In the genomic region with DNA sequence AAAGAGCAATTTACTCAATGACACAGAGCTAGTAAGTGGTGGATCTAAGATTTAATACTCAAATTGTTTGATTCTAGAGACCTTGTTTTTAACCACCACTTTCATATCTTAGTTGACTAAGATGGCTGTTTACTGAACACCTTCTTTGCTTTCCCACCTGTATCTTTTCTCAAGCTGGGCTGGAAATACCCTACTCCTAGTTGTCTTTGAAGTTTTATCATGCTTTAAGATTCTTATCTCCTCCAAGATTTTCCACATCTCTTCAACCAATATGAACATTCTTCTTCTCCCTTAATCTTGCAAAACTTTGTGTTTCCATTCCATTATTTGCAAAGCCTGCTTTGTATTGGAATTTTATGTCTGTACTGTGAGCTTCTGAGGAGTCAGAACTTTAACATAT, we compare ENCODE assay signal across 27 cellular contexts.
"Had no signal": no experiment of that assay in that cellular context is flagged by ENCODE, and none has a peak within 500 bp of the region (broad histone marks: within the 10 kb centered on the region; RNA-seq: fewer than 3 reads in every experiment).

No MANE protein-coding gene starts in this region.

- H3K27me3 Mint-ChIP-seq: activated B cell treated with CpG ODN at 0.5 μM for 24 hours; activated CD4-positive, alpha-beta memory T cell treated with anti-CD3 and anti-CD28 coated beads, Interleukin-2, amount 10 ng/mL, durations not matched to agents 7 days and 5 days; activated CD8-positive, alpha-beta memory T cell treated with anti-CD3 and anti-CD28 coated beads, Interleukin-2, amount 10 ng/mL, durations not matched to agents 7 days and 5 days; activated naive CD4-positive, alpha-beta T cell treated with anti-CD3 and anti-CD28 coated beads, Interleukin-2, amount 10 ng/mL, durations not matched to agents 7 days and 5 days; activated naive CD8-positive, alpha-beta T cell treated with anti-CD3 and anti-CD28 coated beads, Interleukin-2, amount 50 U/mL, for 24 hours had no signal

- H3K36me3 ChIP-seq: brain microvascular endothelial cell had no signal

- H3K27ac ChIP-seq: brain microvascular endothelial cell, VCaP had no signal

- H3K9me3 Mint-ChIP-seq: activated B cell treated with CpG ODN at 0.5 μM for 24 hours; activated CD4-positive, alpha-beta memory T cell treated with anti-CD3 and anti-CD28 coated beads, Interleukin-2, amount 10 ng/mL, durations not matched to agents 7 days and 5 days; activated naive CD4-positive, alpha-beta T cell treated with anti-CD3 and anti-CD28 coated beads, Interleukin-2, amount 10 ng/mL, durations not matched to agents 7 days and 5 days had no signal

- DNase-seq: activated B cell treated with CpG ODN at 0.5 μM for 24 hours; activated CD4-positive, alpha-beta memory T cell treated with anti-CD3 and anti-CD28 coated beads, Interleukin-2, amount 10 ng/mL, durations not matched to agents 7 days and 5 days; activated CD4-positive, alpha-beta T cell treated with anti-CD3 and anti-CD28 coated beads for 4 hours; activated CD4-positive, CD25-positive, alpha-beta regulatory T cell treated with anti-CD3 and anti-CD28 coated beads, Interleukin-2, amount 50 U/mL, for 72 hours; activated CD8-positive, alpha-beta memory T cell treated with anti-CD3 and anti-CD28 coated beads for 24 hours; activated CD8-positive, alpha-beta memory T cell treated with anti-CD3 and anti-CD28 coated beads, Interleukin-2, amount 10 ng/mL, durations not matched to agents 7 days and 5 days; activated CD8-positive, alpha-beta memory T cell treated with anti-CD3 and anti-CD28 coated beads, Interleukin-2, amount 50 U/mL, for 48 hours; activated effector memory CD4-positive, alpha-beta T cell treated with Interleukin-2 at 50 U/mL for 16 hours; activated naive CD4-positive, alpha-beta T cell treated with anti-CD3 and anti-CD28 coated beads, Interleukin-2, amount 10 ng/mL, durations not matched to agents 7 days and 5 days; activated naive CD8-positive, alpha-beta T cell treated with anti-CD3 and anti-CD28 coated beads, Interleukin-2, amount 50 U/mL, for 24 hours; activated T-cell treated with anti-CD3 and anti-CD28 coated beads, Interleukin-2, amount 50 U/mL, for 48 hours; anterior cingulate cortex; brain microvascular endothelial cell; central memory CD4-positive, alpha-beta T cell; NCI-H187; NCI-H2029 treated with DMSO at 0.1 percent for 48 hours; NCI-H2171; NCI-H510A; NCI-H526; OCI-M1; Right ventricle myocardium superior; SW 1271; T-helper 1 cell; T-helper 2 cell; T-helper 9 cell had no signal

- H3K36me3 Mint-ChIP-seq: activated CD8-positive, alpha-beta memory T cell treated with anti-CD3 and anti-CD28 coated beads, Interleukin-2, amount 10 ng/mL, durations not matched to agents 7 days and 5 days; activated naive CD4-positive, alpha-beta T cell treated with anti-CD3 and anti-CD28 coated beads, Interleukin-2, amount 10 ng/mL, durations not matched to agents 7 days and 5 days; activated naive CD8-positive, alpha-beta T cell had no signal

- H3K4me1 Mint-ChIP-seq: activated B cell treated with CpG ODN at 0.5 μM for 24 hours; activated CD4-positive, alpha-beta memory T cell treated with anti-CD3 and anti-CD28 coated beads, Interleukin-2, amount 10 ng/mL, durations not matched to agents 7 days and 5 days; activated CD8-positive, alpha-beta memory T cell treated with anti-CD3 and anti-CD28 coated beads, Interleukin-2, amount 10 ng/mL, durations not matched to agents 7 days and 5 days; activated naive CD4-positive, alpha-beta T cell treated with anti-CD3 and anti-CD28 coated beads, Interleukin-2, amount 10 ng/mL, durations not matched to agents 7 days and 5 days; activated naive CD8-positive, alpha-beta T cell treated with anti-CD3 and anti-CD28 coated beads, Interleukin-2, amount 50 U/mL, for 24 hours had no signal

- H3K27ac Mint-ChIP-seq: activated B cell treated with CpG ODN at 0.5 μM for 24 hours; activated CD4-positive, alpha-beta memory T cell treated with anti-CD3 and anti-CD28 coated beads, Interleukin-2, amount 10 ng/mL, durations not matched to agents 7 days and 5 days; activated CD8-positive, alpha-beta memory T cell treated with anti-CD3 and anti-CD28 coated beads, Interleukin-2, amount 10 ng/mL, durations not matched to agents 7 days and 5 days; activated naive CD4-positive, alpha-beta T cell treated with anti-CD3 and anti-CD28 coated beads, Interleukin-2, amount 10 ng/mL, durations not matched to agents 7 days and 5 days; activated naive CD8-positive, alpha-beta T cell; activated naive CD8-positive, alpha-beta T cell treated with anti-CD3 and anti-CD28 coated beads, Interleukin-2, amount 50 U/mL, for 24 hours had no signal

- H3K4me3 Mint-ChIP-seq: activated B cell treated with CpG ODN at 0.5 μM for 24 hours; activated CD4-positive, alpha-beta memory T cell treated with anti-CD3 and anti-CD28 coated beads, Interleukin-2, amount 10 ng/mL, durations not matched to agents 7 days and 5 days; activated CD8-positive, alpha-beta memory T cell treated with anti-CD3 and anti-CD28 coated beads, Interleukin-2, amount 10 ng/mL, durations not matched to agents 7 days and 5 days; activated naive CD4-positive, alpha-beta T cell treated with anti-CD3 and anti-CD28 coated beads, Interleukin-2, amount 10 ng/mL, durations not matched to agents 7 days and 5 days; activated naive CD8-positive, alpha-beta T cell; activated naive CD8-positive, alpha-beta T cell treated with anti-CD3 and anti-CD28 coated beads, Interleukin-2, amount 50 U/mL, for 24 hours had no signal

- ATAC-seq: activated CD8-positive, alpha-beta memory T cell treated with anti-CD3 and anti-CD28 coated beads, Interleukin-2, amount 10 ng/mL, durations not matched to agents 7 days and 5 days; activated naive CD8-positive, alpha-beta T cell treated with anti-CD3 and anti-CD28 coated beads, Interleukin-2, amount 50 U/mL, for 24 hours had no signal

- H3K27me3 ChIP-seq: brain microvascular endothelial cell had no signal
